Comparison of ENCODE assay signal across 1 cellular context in genomic region chr2:88350641-88351601, GRCh38.
TF ChIP-seq lines count a peak whose summit lies in the region.

No MANE protein-coding gene starts in this region.

TF ChIP-seq in WTC11, 78 proteins besides CTCF, POLR2A, EP300 and RAD21 (continued from another document):
- TF ChIP-seq ATF6 (CRISPR knock-in tag; IDR thresholded peaks at IDR 0.05) (no peak), CREM (CRISPR knock-in tag; IDR thresholded peaks at IDR 0.05) (0 out of 2 replicates have a peak, but pooled peaks have one; percentile 26), CDX4 (CRISPR knock-in tag; IDR thresholded peaks at IDR 0.05; ENCODE audit: borderline replicate concordance) (no peak), KAT7 (CRISPR knock-in tag; IDR thresholded peaks at IDR 0.05; ENCODE audit: borderline replicate concordance) (no peak), RELA (CRISPR knock-in tag; IDR thresholded peaks at IDR 0.05; ENCODE audit: borderline replicate concordance) (no peak), TCF7 (CRISPR knock-in tag; IDR thresholded peaks at IDR 0.05; ENCODE audit: low read depth) (no peak), TEAD4 (CRISPR knock-in tag; IDR thresholded peaks at IDR 0.05) (no peak), RORB (CRISPR knock-in tag; IDR thresholded peaks at IDR 0.05) (no peak), ZNF263 (CRISPR knock-in tag; IDR thresholded peaks at IDR 0.05; ENCODE audit: low read depth) (peak; percentile 31; the same call in 1 of the 2 replicates)
- TF ChIP-seq, protein P1, sequence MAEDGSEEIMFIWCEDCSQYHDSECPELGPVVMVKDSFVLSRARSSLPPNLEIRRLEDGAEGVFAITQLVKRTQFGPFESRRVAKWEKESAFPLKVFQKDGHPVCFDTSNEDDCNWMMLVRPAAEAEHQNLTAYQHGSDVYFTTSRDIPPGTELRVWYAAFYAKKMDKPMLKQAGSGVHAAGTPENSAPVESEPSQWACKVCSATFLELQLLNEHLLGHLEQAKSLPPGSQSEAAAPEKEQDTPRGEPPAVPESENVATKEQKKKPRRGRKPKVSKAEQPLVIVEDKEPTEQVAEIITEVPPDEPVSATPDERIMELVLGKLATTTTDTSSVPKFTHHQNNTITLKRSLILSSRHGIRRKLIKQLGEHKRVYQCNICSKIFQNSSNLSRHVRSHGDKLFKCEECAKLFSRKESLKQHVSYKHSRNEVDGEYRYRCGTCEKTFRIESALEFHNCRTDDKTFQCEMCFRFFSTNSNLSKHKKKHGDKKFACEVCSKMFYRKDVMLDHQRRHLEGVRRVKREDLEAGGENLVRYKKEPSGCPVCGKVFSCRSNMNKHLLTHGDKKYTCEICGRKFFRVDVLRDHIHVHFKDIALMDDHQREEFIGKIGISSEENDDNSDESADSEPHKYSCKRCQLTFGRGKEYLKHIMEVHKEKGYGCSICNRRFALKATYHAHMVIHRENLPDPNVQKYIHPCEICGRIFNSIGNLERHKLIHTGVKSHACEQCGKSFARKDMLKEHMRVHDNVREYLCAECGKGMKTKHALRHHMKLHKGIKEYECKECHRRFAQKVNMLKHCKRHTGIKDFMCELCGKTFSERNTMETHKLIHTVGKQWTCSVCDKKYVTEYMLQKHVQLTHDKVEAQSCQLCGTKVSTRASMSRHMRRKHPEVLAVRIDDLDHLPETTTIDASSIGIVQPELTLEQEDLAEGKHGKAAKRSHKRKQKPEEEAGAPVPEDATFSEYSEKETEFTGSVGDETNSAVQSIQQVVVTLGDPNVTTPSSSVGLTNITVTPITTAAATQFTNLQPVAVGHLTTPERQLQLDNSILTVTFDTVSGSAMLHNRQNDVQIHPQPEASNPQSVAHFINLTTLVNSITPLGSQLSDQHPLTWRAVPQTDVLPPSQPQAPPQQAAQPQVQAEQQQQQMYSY (CRISPR knock-in tag; IDR thresholded peaks at IDR 0.05): no peak
- TF ChIP-seq, protein P2, sequence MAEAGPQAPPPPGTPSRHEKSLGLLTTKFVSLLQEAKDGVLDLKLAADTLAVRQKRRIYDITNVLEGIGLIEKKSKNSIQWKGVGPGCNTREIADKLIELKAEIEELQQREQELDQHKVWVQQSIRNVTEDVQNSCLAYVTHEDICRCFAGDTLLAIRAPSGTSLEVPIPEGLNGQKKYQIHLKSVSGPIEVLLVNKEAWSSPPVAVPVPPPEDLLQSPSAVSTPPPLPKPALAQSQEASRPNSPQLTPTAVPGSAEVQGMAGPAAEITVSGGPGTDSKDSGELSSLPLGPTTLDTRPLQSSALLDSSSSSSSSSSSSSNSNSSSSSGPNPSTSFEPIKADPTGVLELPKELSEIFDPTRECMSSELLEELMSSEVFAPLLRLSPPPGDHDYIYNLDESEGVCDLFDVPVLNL (CRISPR knock-in tag; IDR thresholded peaks at IDR 0.05; ENCODE audit: borderline replicate concordance, low read depth): peak; percentile 26; the same call in 1 of the 2 replicates
- TF ChIP-seq, protein P3, sequence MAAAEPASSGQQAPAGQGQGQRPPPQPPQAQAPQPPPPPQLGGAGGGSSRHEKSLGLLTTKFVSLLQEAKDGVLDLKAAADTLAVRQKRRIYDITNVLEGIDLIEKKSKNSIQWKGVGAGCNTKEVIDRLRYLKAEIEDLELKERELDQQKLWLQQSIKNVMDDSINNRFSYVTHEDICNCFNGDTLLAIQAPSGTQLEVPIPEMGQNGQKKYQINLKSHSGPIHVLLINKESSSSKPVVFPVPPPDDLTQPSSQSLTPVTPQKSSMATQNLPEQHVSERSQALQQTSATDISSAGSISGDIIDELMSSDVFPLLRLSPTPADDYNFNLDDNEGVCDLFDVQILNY (CRISPR knock-in tag; IDR thresholded peaks at IDR 0.05): peak; percentile 86; the same call in 1 of the 2 replicates
- TF ChIP-seq, protein P4, sequence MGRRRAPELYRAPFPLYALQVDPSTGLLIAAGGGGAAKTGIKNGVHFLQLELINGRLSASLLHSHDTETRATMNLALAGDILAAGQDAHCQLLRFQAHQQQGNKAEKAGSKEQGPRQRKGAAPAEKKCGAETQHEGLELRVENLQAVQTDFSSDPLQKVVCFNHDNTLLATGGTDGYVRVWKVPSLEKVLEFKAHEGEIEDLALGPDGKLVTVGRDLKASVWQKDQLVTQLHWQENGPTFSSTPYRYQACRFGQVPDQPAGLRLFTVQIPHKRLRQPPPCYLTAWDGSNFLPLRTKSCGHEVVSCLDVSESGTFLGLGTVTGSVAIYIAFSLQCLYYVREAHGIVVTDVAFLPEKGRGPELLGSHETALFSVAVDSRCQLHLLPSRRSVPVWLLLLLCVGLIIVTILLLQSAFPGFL (CRISPR knock-in tag; IDR thresholded peaks at IDR 0.05; ENCODE audit: borderline replicate concordance): no peak
